ENCODE assay signal across 1 cellular context in genomic region chr14:72165151-72165715, GRCh38.
TF ChIP-seq lines count a peak whose summit lies in the region.

No MANE protein-coding gene starts in this region.

TF ChIP-seq in GM23338, 12 proteins besides CTCF, POLR2A, EP300 and RAD21 (continued from another document):
- no peak for TF ChIP-seq ZNF462 (CRISPR knock-in tag; IDR thresholded peaks at IDR 0.05)
- no peak for TF ChIP-seq EZH2phosphoT487 (IDR thresholded peaks at IDR 0.05; ENCODE audit: unreplicated experiment)
